In the genomic region with DNA sequence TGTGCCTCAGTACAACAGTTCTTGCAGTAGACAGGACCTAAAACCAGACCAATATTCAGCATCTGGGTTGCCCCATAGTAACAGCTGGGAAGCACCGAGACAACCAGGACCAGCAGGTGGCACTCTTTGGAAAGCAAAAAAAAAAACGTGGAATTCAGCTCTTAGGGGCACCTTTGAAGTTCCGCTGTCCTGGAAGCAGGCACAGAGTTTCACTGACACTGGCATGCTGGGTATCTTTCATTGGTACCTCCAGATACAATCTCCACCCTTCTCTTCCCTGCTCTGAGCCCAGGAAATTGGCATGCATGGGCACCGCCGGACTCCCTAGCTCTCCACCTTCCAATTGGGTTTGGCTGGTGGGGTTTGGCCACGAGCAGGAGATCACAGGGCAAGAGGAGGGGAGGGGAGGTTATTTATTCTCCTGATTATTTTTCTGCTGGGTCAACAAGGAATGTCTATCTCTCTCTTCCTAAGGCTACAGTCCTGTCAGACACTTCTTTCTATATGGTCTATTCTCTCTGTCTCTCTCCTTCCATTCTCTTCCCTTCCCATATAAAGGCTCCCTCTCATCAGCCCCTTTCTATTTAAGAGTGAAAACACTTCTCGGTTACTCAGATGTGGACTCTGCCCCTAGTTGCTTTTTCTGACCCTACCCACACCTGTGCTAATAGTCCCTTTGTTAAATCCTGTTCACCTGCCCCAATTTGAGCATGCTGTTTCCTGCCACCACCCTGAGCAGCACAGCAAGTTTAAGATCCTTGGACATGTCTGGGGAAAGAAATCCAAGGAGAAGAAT, we compare ENCODE assay signal across 8 cellular contexts. TPM values are rescaled to one million over a fixed set of nuclear protein-coding genes. Genes with fewer than 3 reads are reported as not detected.
A peak's percentile ranks its signal among the peaks of the same experiment; 100 is the strongest.
DNase-seq lines count a peak whose midpoint lies in the region; ATAC-seq and TF ChIP-seq lines count a peak whose summit lies in the region.

No MANE protein-coding gene starts in this region.

- TF ChIP-seq POLR2A in uterus (IDR thresholded peaks at IDR 0.05), result no peak

- H3K36me3 ChIP-seq in BJ (ENCODE audit: control insufficient read depth, insufficient read depth, low read length), result no peaks in the 10 kb centered on the region
- no peaks in the 10 kb centered on the region for H3K36me3 ChIP-seq in uterus

- H3K4me1 ChIP-seq in uterus, result no peaks in the 10 kb centered on the region

- TF ChIP-seq CTCF in BJ (IDR thresholded peaks at IDR 0.05; ENCODE audit: insufficient read depth, low read depth, low read length), result peak; percentile 83
- peak; percentile 39 to 66 (median 48) for TF ChIP-seq CTCF in uterus (IDR thresholded peaks at IDR 0.05)

- CTCF ChIA-PET in BJ (lab: Yijun Ruan, JAX), result interaction anchor here (0.6 to 2.3 kb wide), 19 partner anchors 10 to 685 kb away, joined by 3 to 15 read pairs (median 3); a partner anchor contains a TSS

- no peaks in the 10 kb centered on the region for H3K9me3 ChIP-seq in uterus

- ATAC-seq in GM19395 (IDR thresholded peaks at IDR 0.05; ENCODE audit: unreplicated experiment), result peak; percentile 27
- ATAC-seq in HG02588 (IDR thresholded peaks at IDR 0.05; ENCODE audit: unreplicated experiment), result no peak

- intact Hi-C loops in uterus (cut with DNase I; ENCODE audit: low total_unique reads), result no loop called here

- no peak overlapping the region for H3K4me3 ChIP-seq in BJ (ENCODE audit: low read depth, low read length)
- no peak overlapping the region for H3K4me3 ChIP-seq in uterus

- no peak for DNase-seq in BJ (ENCODE audit: low read depth)
- peak; percentile 19 for DNase-seq in NCI-H2171 (lab: John Stamatoyannopoulos, UW)
- DNase-seq in activated CD4-positive, alpha-beta T cell treated with anti-CD3 and anti-CD28 coated beads, Interleukin-2, amount 50 U/mL, for 1 hour, result peak; percentile 35
- DNase-seq in epithelial cell of prostate (ENCODE audit: low read depth, low spot score), result peak; percentile 6
- peak; percentile 64 for DNase-seq in myocyte (ENCODE audit: low read depth)
- no peak for DNase-seq in uterus

- H3K27ac ChIP-seq in epithelial cell of prostate (no peak overlapping the region), uterus (no peak overlapping the region)

- POLR2A ChIA-PET in BJ (lab: Charles Lee), result no interaction called here

- no peaks in the 10 kb centered on the region for H3K27me3 ChIP-seq in BJ (ENCODE audit: control insufficient read depth, insufficient read depth, low read length)
- H3K27me3 ChIP-seq in uterus, result no peaks in the 10 kb centered on the region

RNA-seq across cellular contexts. Expression of a gene that starts 1.9 kb away (rescaled TPM):
- polyA plus RNA-seq in BJ (2011; rRNA removed), result 2.7 and 3.5 TPM in 2 replicates
- 0.85 and 1.6 TPM in 2 replicates for polyA minus RNA-seq in BJ (2011; rRNA and poly(A)+ RNA removed)
- total RNA-seq in myocyte (3.2 and 3.4 TPM in 2 replicates), uterus (1 to 10 TPM in 3 of 4 donors, not detected in 1; 2.6 to 5.5 (median 4.0) TPM)
- polyA plus RNA-seq in myocyte (2012), result 3.5 TPM

Comparison
In these comparisons a context has a peak if more than half of its experiments do, and no peak if none do; other contexts are left out.
1. DNase-seq: peak in NCI-H2171 (single experiment), activated CD4-positive, alpha-beta T cell treated with anti-CD3 and anti-CD28 coated beads, Interleukin-2, amount 50 U/mL, for 1 hour (single experiment), epithelial cell of prostate (single experiment) and myocyte (single experiment); none in BJ (single experiment) and uterus (0 of 2).